In the genomic region with DNA sequence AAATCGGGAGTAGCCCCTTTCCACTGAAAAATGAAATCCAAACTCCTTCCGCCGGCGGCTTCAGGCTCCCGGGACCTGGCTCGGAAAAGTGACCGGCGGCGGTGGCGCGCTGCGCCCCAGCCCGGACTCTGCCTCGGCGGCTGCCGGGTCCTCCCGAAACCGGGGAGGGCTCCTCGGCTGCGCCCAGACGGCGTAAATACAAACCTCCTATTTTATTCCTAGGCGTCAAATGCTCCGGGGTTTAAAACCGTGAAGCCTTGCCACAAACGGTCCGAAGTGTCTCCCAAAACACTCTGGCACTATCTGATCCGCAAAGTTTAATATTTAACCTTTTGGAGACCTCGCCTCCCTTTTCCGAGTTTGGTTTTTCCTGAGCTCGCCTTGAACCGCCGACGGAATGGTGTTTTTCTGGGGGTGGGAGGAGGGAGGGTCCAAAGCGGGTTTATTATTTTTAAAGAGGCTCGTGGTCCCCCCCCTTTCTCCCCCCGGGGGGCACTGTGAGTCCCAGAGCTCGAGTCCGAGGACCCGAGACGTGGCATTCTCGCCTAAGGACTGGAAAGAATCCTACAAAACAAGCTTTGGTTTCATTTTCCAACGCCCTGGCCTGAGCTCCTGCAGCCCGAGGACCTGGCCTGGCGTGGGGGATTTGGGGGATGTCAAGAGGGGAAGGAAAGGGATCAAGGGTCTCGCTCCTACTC, we compare ENCODE assay signal across 8 cellular contexts. TPM values are rescaled to one million over a fixed set of nuclear protein-coding genes. Genes with fewer than 3 reads are reported as not detected.
DNase-seq lines count a peak whose midpoint lies in the region; ATAC-seq, FAIRE-seq and TF ChIP-seq lines count a peak whose summit lies in the region.

No MANE protein-coding gene starts in this region.

- FAIRE-seq in RCC 7860 (lab: Jason Lieb, UNC), result peak; percentile 81

- peaks cover 93% of the 10 kb centered on the region for H3K36me3 Mint-ChIP-seq in dendritic cell treated with granulocyte-macrophage colony-stimulating factor and Interleukin-4, amounts not matched to agents 40 ng/mL and 50 ng/mL, for 4 days (ENCODE audit: low read depth)

- peak; percentile 32 for TF ChIP-seq POLR2A in right lobe of liver (IDR thresholded peaks at IDR 0.05)

- DNase-seq in 8988T (peak; percentile 64), GDM1 (lab: John Stamatoyannopoulos, UW) (peak; percentile 62), RCC 7860 (ENCODE audit: low spot score) (peak; percentile 67), right lobe of liver (peak; percentile 67 to 85 (median 78))

- peaks cover 0 to 21% (median 9%) of the 10 kb centered on the region in 4 donors for H3K4me1 ChIP-seq in right lobe of liver
- peaks cover 6 to 64% (median 39%) of the 10 kb centered on the region in 5 donors for H3K4me1 ChIP-seq in subcutaneous abdominal adipose tissue (ENCODE audit: control insufficient read depth in 5 of 5, insufficient read depth in 5 of 5, low read length in 5 of 5)

- H3K9me3 ChIP-seq in right lobe of liver, result no peaks in the 10 kb centered on the region
- H3K9me3 ChIP-seq in subcutaneous abdominal adipose tissue (ENCODE audit: control insufficient read depth in 5 of 5, low read length in 5 of 5), result no peaks in the 10 kb centered on the region

- peaks cover 24% of the 10 kb centered on the region for H3K4me1 Mint-ChIP-seq in dendritic cell treated with granulocyte-macrophage colony-stimulating factor and Interleukin-4, amounts not matched to agents 40 ng/mL and 50 ng/mL, for 4 days (ENCODE audit: low read depth)

- peak overlapping the region; percentile 94 for H3K4me3 Mint-ChIP-seq in dendritic cell treated with granulocyte-macrophage colony-stimulating factor and Interleukin-4, amounts not matched to agents 40 ng/mL and 50 ng/mL, for 4 days

- ATAC-seq in right lobe of liver (peak; percentile 0 to 4 (median 2)), HG03095 (IDR thresholded peaks at IDR 0.05; ENCODE audit: unreplicated experiment) (no peak), HG02623 (IDR thresholded peaks at IDR 0.05; ENCODE audit: unreplicated experiment) (no peak)

- no peaks in the 10 kb centered on the region for H3K36me3 ChIP-seq in right lobe of liver
- H3K36me3 ChIP-seq in subcutaneous abdominal adipose tissue (ENCODE audit: control insufficient read depth in 5 of 5, insufficient read depth in 5 of 5, low read length in 5 of 5), result no peaks in the 10 kb centered on the region

- H3K27me3 Mint-ChIP-seq in dendritic cell treated with granulocyte-macrophage colony-stimulating factor and Interleukin-4, amounts not matched to agents 40 ng/mL and 50 ng/mL, for 4 days, result no peaks in the 10 kb centered on the region

- intact Hi-C loops in dendritic cell treated with granulocyte-macrophage colony-stimulating factor and Interleukin-4, amounts not matched to agents 40 ng/mL and 50 ng/mL, for 4 days (cut with micrococcal nuclease), result no loop called here
- intact Hi-C loops in right lobe of liver (cut with DNase I), result no loop called here

- H3K27me3 ChIP-seq in right lobe of liver (no peaks in the 10 kb centered on the region), subcutaneous abdominal adipose tissue (ENCODE audit: control insufficient read depth in 5 of 5, insufficient read depth in 4 of 5, low read length in 5 of 5) (no peaks in the 10 kb centered on the region)

- H3K4me3 ChIP-seq in right lobe of liver (peak overlapping the region; percentile 83 to 87 (median 83)), subcutaneous abdominal adipose tissue (ENCODE audit: low read depth in 1 of 5, low read length in 5 of 5) (peak overlapping the region; percentile 84 to 93 (median 89))

- 0% methylated on average over 22 of the region's 46 CpGs for WGBS in right lobe of liver (ENCODE audit: insufficient coverage, low coverage, low lambda C conversion rate, missing lambda C conversion rate)

- peak overlapping the region; percentile 100 for H3K27ac Mint-ChIP-seq in dendritic cell treated with granulocyte-macrophage colony-stimulating factor and Interleukin-4, amounts not matched to agents 40 ng/mL and 50 ng/mL, for 4 days

- H3K9ac ChIP-seq in subcutaneous abdominal adipose tissue (ENCODE audit: low read length in 5 of 5), result peak overlapping the region; percentile 79 to 88 (median 87)

- peak overlapping the region; percentile 98 to 99 (median 99) for H3K27ac ChIP-seq in right lobe of liver
- peak overlapping the region; percentile 93 for H3K27ac ChIP-seq in subcutaneous abdominal adipose tissue (ENCODE audit: low read depth, low read length)

- no peaks in the 10 kb centered on the region for H3K9me3 Mint-ChIP-seq in dendritic cell treated with granulocyte-macrophage colony-stimulating factor and Interleukin-4, amounts not matched to agents 40 ng/mL and 50 ng/mL, for 4 days

- no peak for TF ChIP-seq CTCF in right lobe of liver (IDR thresholded peaks at IDR 0.05)

RNA-seq across cellular contexts. Expression of a gene that starts 1.9 kb away (rescaled TPM):
- 10 to 100 TPM; 27.0 to 36.9 (median 30.5) TPM for total RNA-seq in right lobe of liver

Comparison
In these comparisons a context has a peak if more than half of its experiments do, and no peak if none do; other contexts are left out.
1. ATAC-seq: peak in right lobe of liver (4 of 4); none in HG03095 (single experiment) and HG02623 (single experiment).
2. Peak in every context shown above with its lines, with median percentiles within 50 percentile points of each other: DNase-seq.